ENCODE assay signal across 13 cellular contexts in the genomic region with DNA sequence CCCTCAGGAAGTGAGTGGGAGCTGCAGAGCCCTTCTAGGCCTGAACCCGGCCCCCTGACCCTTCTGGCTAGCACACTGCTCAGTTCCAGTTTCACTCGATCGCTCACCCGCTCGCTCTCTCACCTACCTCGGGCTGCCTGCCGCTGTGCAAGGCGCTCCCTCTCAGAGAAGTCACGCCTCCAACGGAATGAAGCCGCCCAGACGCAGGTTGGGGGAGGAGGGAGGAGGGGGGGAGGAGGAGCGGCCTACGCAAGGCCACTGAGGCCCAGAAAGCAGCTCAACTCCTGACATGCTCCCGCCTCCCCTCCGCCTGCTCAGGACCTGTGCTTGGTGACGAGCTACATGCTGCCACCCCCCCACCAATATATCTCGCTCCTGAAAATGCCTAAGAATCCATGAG. TPM values are rescaled to one million over a fixed set of nuclear protein-coding genes. Genes with fewer than 3 reads are reported as not detected.
DNase-seq lines count a peak whose midpoint lies in the region; ATAC-seq and TF ChIP-seq lines count a peak whose summit lies in the region.
"Had no signal": no experiment of that assay in that cellular context is flagged by ENCODE, and none has a peak within 500 bp of the region (broad histone marks: within the 10 kb centered on the region; RNA-seq: fewer than 3 reads in every experiment).

No MANE protein-coding gene starts in this region.

- POLR2A ChIA-PET in WTC11 (lab: Charles Lee), result interaction anchor here (0.6 to 1.6 kb wide), 2 partner anchors 11 to 305 kb away, joined by 4 to 19 read pairs; no protein-coding TSS in a partner anchor

- H3K27me3 Mint-ChIP-seq in WTC11 (ENCODE audit: low read depth), result peaks cover 30% of the 10 kb centered on the region

- no peak for TF ChIP-seq CTCF in cardiac muscle cell (IDR thresholded peaks at IDR 0.05; ENCODE audit: low read depth, low read length)
- TF ChIP-seq CTCF in WTC11 (IDR thresholded peaks at IDR 0.05), result no peak
- no peak for TF ChIP-seq CTCF in right lobe of liver (IDR thresholded peaks at IDR 0.05)

- ATAC-seq in Right ventricle myocardium inferior, result no peak
- peak; percentile 29 for ATAC-seq in WTC11
- ATAC-seq in right lobe of liver, result no peak
- ATAC-seq: right cardiac atrium had no signal

- peak; percentile 5 to 52 for DNase-seq in cardiac muscle cell (ENCODE audit: low read depth in 1 of 2, low spot score in 1 of 2)
- no peak for DNase-seq in Right ventricle myocardium inferior (ENCODE audit: missing footprints)
- DNase-seq in WTC11 (ENCODE audit: low spot score), result peak; percentile 73
- DNase-seq in islet precursor cell, result peak; percentile 80
- DNase-seq in ureter (ENCODE audit: low spot score), result peak; percentile 70
- no peak for DNase-seq in right lobe of liver
- DNase-seq in NCI-H774 (lab: John Stamatoyannopoulos, UW), result no peak
- DNase-seq in NCI-H146 treated with DMSO at 0.1 percent for 48 hours (lab: John Stamatoyannopoulos, UW; ENCODE audit: unreplicated experiment), result no peak
- DNase-seq: midbrain, SHP77 had no signal

- no peaks in the 10 kb centered on the region for H3K36me3 Mint-ChIP-seq in WTC11

- H3K27ac ChIP-seq in cardiac muscle cell (no peak overlapping the region), right lobe of liver (no peak overlapping the region)
- H3K27ac ChIP-seq: C4-2B had no signal

- CTCF ChIA-PET in WTC11 (lab: Charles Lee), result interaction anchor here (0.7 to 7.4 kb wide), 16 partner anchors 9 to 372 kb away, joined by 3 to 83 read pairs (median 4); no protein-coding TSS in a partner anchor

- no peak overlapping the region for H3K27ac Mint-ChIP-seq in WTC11

- no peaks in the 10 kb centered on the region for H3K9me3 Mint-ChIP-seq in WTC11

- H3K4me1 Mint-ChIP-seq in WTC11, result peaks cover 78% of the 10 kb centered on the region

- H3K36me3 ChIP-seq in cardiac muscle cell (no peaks in the 10 kb centered on the region), right lobe of liver (no peaks in the 10 kb centered on the region)

- H3K9me3 ChIP-seq in cardiac muscle cell (ENCODE audit: low read depth), result no peaks in the 10 kb centered on the region
- H3K9me3 ChIP-seq in right lobe of liver, result no peaks in the 10 kb centered on the region

- H3K4me3 Mint-ChIP-seq in WTC11, result peak overlapping the region; percentile 68

- TF ChIP-seq POLR2A in right lobe of liver (IDR thresholded peaks at IDR 0.05), result no peak

- intact Hi-C loops in Right ventricle myocardium inferior (cut with DNase I) (loop anchor here (10.0 kb wide), 1 partner anchor 258 kb away; no protein-coding TSS in a partner anchor), right lobe of liver (cut with DNase I) (no loop called here)

- no peak overlapping the region for H3K4me3 ChIP-seq in cardiac muscle cell
- H3K4me3 ChIP-seq in right lobe of liver, result no peak overlapping the region

- WGBS in right lobe of liver (ENCODE audit: insufficient coverage, low coverage, low lambda C conversion rate, missing lambda C conversion rate), result 24% methylated on average over 6 of the region's 18 CpGs

- peaks cover 6% of the 10 kb centered on the region for H3K4me1 ChIP-seq in cardiac muscle cell (ENCODE audit: low read depth)
- H3K4me1 ChIP-seq in right lobe of liver, result peaks cover 0 to 16% (median 2%) of the 10 kb centered on the region in 4 donors

- H3K27me3 ChIP-seq in cardiac muscle cell (peaks cover 46% of the 10 kb centered on the region), right lobe of liver (peaks cover 0 to 28% of the 10 kb centered on the region in 2 donors)

TF ChIP-seq in WTC11, 78 proteins besides CTCF, POLR2A, EP300 and RAD21:
- no peak for TF ChIP-seq FOXK1 (CRISPR knock-in tag; IDR thresholded peaks at IDR 0.05)
- TF ChIP-seq, protein P1, sequence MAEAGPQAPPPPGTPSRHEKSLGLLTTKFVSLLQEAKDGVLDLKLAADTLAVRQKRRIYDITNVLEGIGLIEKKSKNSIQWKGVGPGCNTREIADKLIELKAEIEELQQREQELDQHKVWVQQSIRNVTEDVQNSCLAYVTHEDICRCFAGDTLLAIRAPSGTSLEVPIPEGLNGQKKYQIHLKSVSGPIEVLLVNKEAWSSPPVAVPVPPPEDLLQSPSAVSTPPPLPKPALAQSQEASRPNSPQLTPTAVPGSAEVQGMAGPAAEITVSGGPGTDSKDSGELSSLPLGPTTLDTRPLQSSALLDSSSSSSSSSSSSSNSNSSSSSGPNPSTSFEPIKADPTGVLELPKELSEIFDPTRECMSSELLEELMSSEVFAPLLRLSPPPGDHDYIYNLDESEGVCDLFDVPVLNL (CRISPR knock-in tag; IDR thresholded peaks at IDR 0.05; ENCODE audit: borderline replicate concordance, low read depth), result no peak
- peak; percentile 70; the same call in 1 of the 2 replicates for TF ChIP-seq ZNF263 (CRISPR knock-in tag; IDR thresholded peaks at IDR 0.05; ENCODE audit: low read depth)
- TF ChIP-seq MXD4 (CRISPR knock-in tag; IDR thresholded peaks at IDR 0.05; ENCODE audit: borderline replicate concordance), result no peak
- no peak for TF ChIP-seq SMAD3 (CRISPR knock-in tag; IDR thresholded peaks at IDR 0.05; ENCODE audit: borderline replicate concordance)
- TF ChIP-seq ZNF281 (CRISPR knock-in tag; IDR thresholded peaks at IDR 0.05), result 0 out of 2 replicates have a peak, but pooled peaks have one; percentile 41
- 0 out of 2 replicates have a peak, but pooled peaks have one; percentile 18 for TF ChIP-seq FOXP1 (CRISPR knock-in tag; IDR thresholded peaks at IDR 0.05; ENCODE audit: borderline replicate concordance)

RNA-seq across cellular contexts. Expression of gene GRM4, which starts 3.3 kb away (rescaled TPM):
- 0.25 and 0.42 TPM in 2 replicates for total RNA-seq in cardiac muscle cell
- 0.22 and 0.31 TPM in 2 replicates for polyA plus RNA-seq in cardiac muscle cell
- not detected for total RNA-seq in Right ventricle myocardium inferior
- total RNA-seq in WTC11 (2021), result 32.2 to 34.5 TPM (median 32.2 TPM) in 3 replicates
- 0.21 TPM for total RNA-seq in ureter
- not detected for total RNA-seq in right lobe of liver
- total RNA-seq: right cardiac atrium, subcutaneous adipose tissue had no signal
- polyA plus RNA-seq: right cardiac atrium had no signal

Comparison
In these comparisons a context has a peak if more than half of its experiments do, and no peak if none do; other contexts are left out.
1. DNase-seq: peak in cardiac muscle cell (2 of 2), WTC11 (single experiment), islet precursor cell (single experiment) and ureter (single experiment); none in Right ventricle myocardium inferior (single experiment), right lobe of liver (0 of 3), NCI-H774 (single experiment) and NCI-H146 treated with DMSO at 0.1 percent for 48 hours (single experiment).
2. RNA of gene GRM4, which starts 3.3 kb away (total RNA-seq): 32.2 to 34.5 TPM in WTC11; 0.25 to 0.42 TPM in cardiac muscle cell, 0.21 TPM in ureter (single experiment), not detected in Right ventricle myocardium inferior (single experiment) and not detected in right lobe of liver; every median in the first group is over 10 times any median in the second.